8 cellular contexts compared by ENCODE assay signal in genomic region chr15:55319537-55320325, GRCh38. TPM values are rescaled to one million over a fixed set of nuclear protein-coding genes. Genes with fewer than 3 reads are reported as not detected.
DNase-seq lines count a peak whose midpoint lies in the region; ATAC-seq and TF ChIP-seq lines count a peak whose summit lies in the region.

No MANE protein-coding gene starts in this region.

- peaks cover 12% of the 10 kb centered on the region for H3K4me1 ChIP-seq in HUES64 (ENCODE audit: insufficient read depth, low read length)
- peaks cover 8% of the 10 kb centered on the region; the same call in 1 of the 2 replicates for H3K4me1 ChIP-seq in iPS-20b (ENCODE audit: insufficient read depth, low read length)
- peaks cover 5 to 52% (median 34%) of the 10 kb centered on the region in 4 donors for H3K4me1 ChIP-seq in stomach

- TF ChIP-seq CTCF in AG04449 (IDR thresholded peaks at IDR 0.05; ENCODE audit: insufficient read depth, low read length, missing control alignments) (no peak), stomach (IDR thresholded peaks at IDR 0.05) (no peak)

- H3K9me3 ChIP-seq in HUES64 (ENCODE audit: insufficient read depth, low read depth, low read length), result no peaks in the 10 kb centered on the region
- H3K9me3 ChIP-seq in iPS-20b (ENCODE audit: insufficient read depth, low read depth, low read length), result no peaks in the 10 kb centered on the region
- H3K9me3 ChIP-seq in stomach, result no peaks in the 10 kb centered on the region

- TF ChIP-seq EP300 in stomach (IDR thresholded peaks at IDR 0.05), result no peak

- no peak overlapping the region for H3K27ac ChIP-seq in HUES64 (ENCODE audit: low read depth, low read length)
- H3K27ac ChIP-seq in iPS-20b (ENCODE audit: low read length), result no peak overlapping the region
- peak overlapping the region; percentile 91 to 97 (median 96) for H3K27ac ChIP-seq in stomach

- TF ChIP-seq POLR2A in stomach (IDR thresholded peaks at IDR 0.05), result no peak

- H3K27me3 ChIP-seq in HUES64 (ENCODE audit: insufficient read depth, low read length) (no peaks in the 10 kb centered on the region), iPS-20b (ENCODE audit: insufficient read depth, low read length) (no peaks in the 10 kb centered on the region), stomach (no peaks in the 10 kb centered on the region)

- H3K36me3 ChIP-seq in HUES64 (ENCODE audit: insufficient read depth, low read length), result no peaks in the 10 kb centered on the region
- H3K36me3 ChIP-seq in iPS-20b (ENCODE audit: insufficient read depth, low read depth, low read length), result no peaks in the 10 kb centered on the region
- H3K36me3 ChIP-seq in stomach, result peaks cover 0 to 14% (median 4%) of the 10 kb centered on the region in 4 donors

- H3K4me3 ChIP-seq in AG04449 (ENCODE audit: low read depth, low read length) (peak overlapping the region; percentile 93), HUES64 (ENCODE audit: low read length) (peak overlapping the region; percentile 71), iPS-20b (ENCODE audit: low read length) (peak overlapping the region; percentile 91), stomach (peak overlapping the region; percentile 72 to 76 (median 72))

- H3K9me3 Mint-ChIP-seq in activated naive CD4-positive, alpha-beta T cell treated with anti-CD3 and anti-CD28 coated beads, Interleukin-2, amount 50 U/mL, for 72 hours, result no peaks in the 10 kb centered on the region

- intact Hi-C loops in stomach (cut with DNase I; ENCODE audit: low total_unique reads), result no loop called here

- peaks cover 13 to 15% of the 10 kb centered on the region in 2 donors for H3K36me3 Mint-ChIP-seq in activated naive CD4-positive, alpha-beta T cell treated with anti-CD3 and anti-CD28 coated beads, Interleukin-2, amount 50 U/mL, for 72 hours

- CTCF ChIA-PET in AG04449 (lab: Yijun Ruan, JAX), result interaction anchor here (0.7 to 2.5 kb wide), 9 partner anchors 12 to 119 kb away, joined by 3 to 14 read pairs (median 3); no protein-coding TSS in a partner anchor

- POLR2A ChIA-PET in AG04449 (lab: Yijun Ruan, JAX), result interaction anchor here (0.7 to 1.0 kb wide), 3 partner anchors 22 to 122 kb away, joined by 3 to 4 read pairs (median 3); no protein-coding TSS in a partner anchor

- peak; percentile 50 for ATAC-seq in GM18861 (IDR thresholded peaks at IDR 0.05; ENCODE audit: unreplicated experiment)
- ATAC-seq in activated naive CD4-positive, alpha-beta T cell treated with anti-CD3 and anti-CD28 coated beads, Interleukin-2, amount 50 U/mL, for 72 hours, result peak in 1 of 2 donors; percentile 43

- peak overlapping the region; percentile 98 to 99 for H3K27ac Mint-ChIP-seq in activated naive CD4-positive, alpha-beta T cell treated with anti-CD3 and anti-CD28 coated beads, Interleukin-2, amount 50 U/mL, for 72 hours

- DNase-seq in AG04449 (ENCODE audit: low read depth, low spot score) (no peak), stomach (peak; percentile 48), NCI-H2196 (lab: John Stamatoyannopoulos, UW; ENCODE audit: unreplicated experiment) (no peak)
- DNase-seq in activated naive CD4-positive, alpha-beta T cell treated with anti-CD3 and anti-CD28 coated beads, Interleukin-2, amount 50 U/mL, for 72 hours (ENCODE audit: low spot score in 2 of 2), result no peak
- DNase-seq in activated CD4-positive, CD25-positive, alpha-beta regulatory T cell treated with anti-CD3 and anti-CD28 coated beads, Interleukin-2, amount 50 U/mL, for 72 hours, result no peak

- peak overlapping the region; percentile 81; the same call in 1 of the 2 replicates for H3K9ac ChIP-seq in HUES64 (ENCODE audit: low read depth, low read length)
- peak overlapping the region; percentile 90; the same call in 1 of the 2 replicates for H3K9ac ChIP-seq in iPS-20b (ENCODE audit: low read depth, low read length)

- 72% methylated on average over 4 of the region's 5 CpGs for WGBS in HUES64
- 27 to 35% (median 31%) methylated on average over 5 of the region's 5 CpGs for WGBS in stomach, 5 donors

RNA-seq across cellular contexts. Expression of gene PIGB, which starts 0.7 kb away (rescaled TPM):
- polyA plus RNA-seq in HUES64 (2013, experiment 1 of 2), result 6.6 TPM
- polyA plus RNA-seq in HUES64 (2013, experiment 2 of 2), result 9.8 TPM
- 10 to 100 TPM; 21.4 to 24.7 TPM for total RNA-seq in activated naive CD4-positive, alpha-beta T cell treated with anti-CD3 and anti-CD28 coated beads, Interleukin-2, amount 50 U/mL, for 72 hours
- 10 to 100 TPM in 2 of 5 donors, 1 to 10 TPM in 2, under 1 TPM in 1; 0.58 to 21.2 (median 5.3) TPM for total RNA-seq in stomach
- polyA plus RNA-seq in stomach, result 10 to 100 TPM in 1 of 3 donors, 1 to 10 TPM in 2; 6.3 to 12.8 (median 9.2) TPM

RNA-seq across cellular contexts. Expression of gene PIGBOS1, which starts 0.8 kb away (rescaled TPM):
- 12.6 TPM for polyA plus RNA-seq in HUES64 (2013, experiment 1 of 2)
- 12.9 TPM for polyA plus RNA-seq in HUES64 (2013, experiment 2 of 2)
- total RNA-seq in activated naive CD4-positive, alpha-beta T cell treated with anti-CD3 and anti-CD28 coated beads, Interleukin-2, amount 50 U/mL, for 72 hours, result 1 to 10 TPM; 4.8 to 9.7 TPM
- 10 to 100 TPM in 3 of 5 donors, 1 to 10 TPM in 2; 7.0 to 12.7 (median 11.2) TPM for total RNA-seq in stomach
- polyA plus RNA-seq in stomach, result 10 to 100 TPM; 21.2 to 28.8 (median 23.8) TPM

RNA-seq across cellular contexts. Expression of gene RAB27A, which starts 30.1 kb away (rescaled TPM):
- 4.4 TPM for polyA plus RNA-seq in HUES64 (2013, experiment 1 of 2)
- 4.4 TPM for polyA plus RNA-seq in HUES64 (2013, experiment 2 of 2)
- 100 to 1,000 TPM in 1 of 2 donors, 10 to 100 TPM in 1; 99.3 to 111 TPM for total RNA-seq in activated naive CD4-positive, alpha-beta T cell treated with anti-CD3 and anti-CD28 coated beads, Interleukin-2, amount 50 U/mL, for 72 hours
- 10 to 100 TPM in 4 of 5 donors, 1 to 10 TPM in 1; 4.3 to 78.4 (median 56.7) TPM for total RNA-seq in stomach
- 100 to 1,000 TPM in 1 of 3 donors, 10 to 100 TPM in 2; 19.0 to 146 (median 59.5) TPM for polyA plus RNA-seq in stomach

Comparison
In these comparisons a context has a peak if more than half of its experiments do, and no peak if none do; other contexts are left out.
1. H3K27ac ChIP-seq: peak in stomach (5 of 5); none in HUES64 (single experiment) and iPS-20b (single experiment).
2. Peak in every context shown above with its lines, with median percentiles within 50 percentile points of each other: H3K4me3 ChIP-seq.